Comparison of ENCODE assay signal across 13 cellular contexts in genomic region chr5:176743136-176743827, GRCh38.
DNase-seq lines count a peak whose midpoint lies in the region; ATAC-seq and TF ChIP-seq lines count a peak whose summit lies in the region.
"Had no signal": no experiment of that assay in that cellular context is flagged by ENCODE, and none has a peak within 500 bp of the region (broad histone marks: within the 10 kb centered on the region; RNA-seq: fewer than 3 reads in every experiment).

No MANE protein-coding gene starts in this region.

- peaks cover 82% of the 10 kb centered on the region for H3K27me3 Mint-ChIP-seq in T-helper 17 cell

- no peak overlapping the region for H3K27ac Mint-ChIP-seq in T-helper 17 cell
- H3K27ac Mint-ChIP-seq: natural killer cell had no signal

- WGBS in spleen, 5 donors, result 3 to 7% (median 5%) methylated on average over 26 to 52 of the region's 52 CpGs

- DNase-seq in DMS79 treated with DMSO at 0.1 percent for 48 hours (lab: John Stamatoyannopoulos, UW) (peak; percentile 25), DMS79 (lab: John Stamatoyannopoulos, UW) (no peak), T-helper 17 cell (no peak), spleen (peak; percentile 54), DMS114 treated with DMSO at 0.1 percent for 48 hours (lab: John Stamatoyannopoulos, UW; ENCODE audit: unreplicated experiment) (no peak)
- no peak for DNase-seq in activated CD4-positive, alpha-beta T cell treated with anti-CD3 and anti-CD28 coated beads for 1 hour
- DNase-seq: activated naive CD4-positive, alpha-beta T cell; natural killer cell; NCI-H524 treated with DMSO at 0.1 percent for 48 hours; T1000 had no signal

- intact Hi-C loops in spleen (cut with DNase I; ENCODE audit: low total_unique reads), result no loop called here

- TF ChIP-seq POLR2A in spleen (IDR thresholded peaks at IDR 0.05), result no peak

- no peak for TF ChIP-seq CTCF in spleen (IDR thresholded peaks at IDR 0.05 in 8 of 11, conservative IDR thresholded peaks at IDR 0.05 in 3 of 11)

- peaks cover 2 to 100% (median 79%) of the 10 kb centered on the region in 7 donors for H3K27me3 ChIP-seq in spleen (replicated peaks in 1 of 7)

- H3K4me3 ChIP-seq in iPS-11a (ENCODE audit: low read depth, low read length) (peak overlapping the region; percentile 24), spleen (peak overlapping the region in 1 of 8 donors; percentile 6)

- peaks cover 0 to 37% (median 19%) of the 10 kb centered on the region in 6 donors for H3K4me1 ChIP-seq in spleen

- peaks cover 24% of the 10 kb centered on the region for H3K4me1 Mint-ChIP-seq in T-helper 17 cell

- H3K36me3 Mint-ChIP-seq in T-helper 17 cell (ENCODE audit: low read depth), result peaks cover 10% of the 10 kb centered on the region
- H3K36me3 Mint-ChIP-seq: natural killer cell had no signal

- H3K4me3 Mint-ChIP-seq in T-helper 17 cell, result peak overlapping the region; percentile 73
- H3K4me3 Mint-ChIP-seq: natural killer cell had no signal

- H3K27ac ChIP-seq in spleen, result no peak overlapping the region
- H3K27ac ChIP-seq: 22Rv1 had no signal

- H3K9me3 ChIP-seq in T-helper 17 cell (ENCODE audit: control insufficient read depth, low read length, poor library complexity, severe bottlenecking) (no peaks in the 10 kb centered on the region), spleen (no peaks in the 10 kb centered on the region)

- no peaks in the 10 kb centered on the region for H3K36me3 ChIP-seq in spleen

- ATAC-seq in T-helper 17 cell, result no peak
- ATAC-seq in HG02870 (IDR thresholded peaks at IDR 0.05; ENCODE audit: unreplicated experiment), result no peak
- ATAC-seq: natural killer cell had no signal

Comparison
In these comparisons a context has a peak if more than half of its experiments do, and no peak if none do; other contexts are left out.
1. DNase-seq: peak in DMS79 treated with DMSO at 0.1 percent for 48 hours (single experiment) and spleen (single experiment); none in DMS79 (single experiment), T-helper 17 cell (0 of 3), activated CD4-positive, alpha-beta T cell treated with anti-CD3 and anti-CD28 coated beads for 1 hour (single experiment) and DMS114 treated with DMSO at 0.1 percent for 48 hours (single experiment).